19 cellular contexts compared by ENCODE assay signal in the genomic region with DNA sequence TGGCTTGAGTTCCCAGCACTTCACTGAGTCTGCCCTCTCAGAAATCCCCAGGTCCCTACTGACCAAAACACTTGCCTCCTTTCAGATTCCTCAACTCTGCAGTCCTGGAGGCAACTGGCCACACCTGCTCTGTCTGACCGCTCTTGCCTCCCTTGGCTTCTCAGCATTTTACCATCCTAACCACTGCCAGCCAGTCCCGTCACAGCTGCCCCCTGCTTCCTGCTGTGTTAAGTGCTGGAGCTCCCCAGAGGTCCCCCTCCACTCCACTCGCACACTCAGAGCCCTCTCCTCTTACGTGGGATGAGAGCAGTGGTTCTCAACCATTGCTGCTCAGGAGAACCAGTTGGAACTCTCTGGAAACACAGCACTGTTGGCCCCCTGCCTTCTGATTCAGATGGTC.
"Had no signal": no experiment of that assay in that cellular context is flagged by ENCODE, and none has a peak within 500 bp of the region (broad histone marks: within the 10 kb centered on the region; RNA-seq: fewer than 3 reads in every experiment).

No MANE protein-coding gene starts in this region.

- ATAC-seq: activated naive CD4-positive, alpha-beta T cell treated with anti-CD3 and anti-CD28 coated beads, Interleukin-2, amount 50 U/mL, for 72 hours; left ventricle myocardium superior; mucosa of descending colon; naive thymus-derived CD4-positive, alpha-beta T cell had no signal

- H3K9ac ChIP-seq: parathyroid adenoma had no signal

- H3K79me2 ChIP-seq: parathyroid adenoma had no signal

- H3K4me1 ChIP-seq: esophagus squamous epithelium, parathyroid adenoma, thyroid gland had no signal

- DNase-seq: activated CD4-positive, alpha-beta T cell treated with anti-CD3 and anti-CD28 coated beads, Interleukin-2, amount 10 ng/mL, durations not matched to agents 24 days and 14 days; activated CD8-positive, alpha-beta memory T cell treated with anti-CD3 and anti-CD28 coated beads for 24 hours; activated CD8-positive, alpha-beta memory T cell treated with anti-CD3 and anti-CD28 coated beads, Interleukin-2, amount 50 U/mL, for 48 hours; activated gamma-delta T cell; amygdala; effector CD8-positive, alpha-beta T cell; esophagus squamous epithelium; immature natural killer cell; left ventricle myocardium superior; mesenchymal stem cell; mucosa of descending colon; naive thymus-derived CD4-positive, alpha-beta T cell; stimulated activated naive CD4-positive, alpha-beta T cell; thyroid gland had no signal

- H3K27me3 Mint-ChIP-seq: activated CD4-positive, alpha-beta T cell treated with anti-CD3 and anti-CD28 coated beads, Interleukin-2, amount 10 ng/mL, durations not matched to agents 24 days and 14 days; dendritic cell treated with granulocyte-macrophage colony-stimulating factor and Interleukin-4, amounts not matched to agents 40 ng/mL and 50 ng/mL, for 4 days; naive thymus-derived CD4-positive, alpha-beta T cell had no signal

- H3K9me3 ChIP-seq: esophagus squamous epithelium, mucosa of descending colon, thyroid gland had no signal

- H3K4me3 ChIP-seq: cardiac muscle cell, esophagus squamous epithelium, mucosa of descending colon, thyroid gland had no signal

- H3K27ac ChIP-seq: cardiac muscle cell, esophagus squamous epithelium, parathyroid adenoma, thyroid gland had no signal

- H3K27ac Mint-ChIP-seq: activated CD4-positive, alpha-beta T cell treated with anti-CD3 and anti-CD28 coated beads, Interleukin-2, amount 10 ng/mL, durations not matched to agents 24 days and 14 days; dendritic cell treated with granulocyte-macrophage colony-stimulating factor and Interleukin-4, amounts not matched to agents 40 ng/mL and 50 ng/mL, for 4 days; immature natural killer cell; T-helper 1 cell treated with Interleukin-12 subunit alpha and Interleukin-12 subunit beta and Interleukin-4 antibody, amounts not matched to agents 30 μg/mL and 1 μg/mL, for 36 hours had no signal

- H3K27me3 ChIP-seq: cardiac muscle cell, esophagus squamous epithelium, thyroid gland had no signal

- H3K4me1 Mint-ChIP-seq: immature natural killer cell had no signal

- H3K36me3 ChIP-seq: thyroid gland had no signal

- H2AFZ ChIP-seq: parathyroid adenoma had no signal

- H3K4me3 Mint-ChIP-seq: activated CD4-positive, alpha-beta T cell treated with anti-CD3 and anti-CD28 coated beads, Interleukin-2, amount 10 ng/mL, durations not matched to agents 24 days and 14 days; dendritic cell treated with granulocyte-macrophage colony-stimulating factor and Interleukin-4, amounts not matched to agents 40 ng/mL and 50 ng/mL, for 4 days; immature natural killer cell; naive thymus-derived CD4-positive, alpha-beta T cell; T-helper 1 cell treated with Interleukin-12 subunit alpha and Interleukin-12 subunit beta and Interleukin-4 antibody, amounts not matched to agents 30 μg/mL and 1 μg/mL, for 36 hours had no signal

- H3K9me3 Mint-ChIP-seq: activated CD4-positive, alpha-beta T cell treated with anti-CD3 and anti-CD28 coated beads, Interleukin-2, amount 10 ng/mL, durations not matched to agents 24 days and 14 days; activated naive CD4-positive, alpha-beta T cell treated with anti-CD3 and anti-CD28 coated beads, Interleukin-2, amount 50 U/mL, for 72 hours; dendritic cell treated with granulocyte-macrophage colony-stimulating factor and Interleukin-4, amounts not matched to agents 40 ng/mL and 50 ng/mL, for 4 days; immature natural killer cell; naive thymus-derived CD4-positive, alpha-beta T cell; T-helper 1 cell treated with Interleukin-12 subunit alpha and Interleukin-12 subunit beta and Interleukin-4 antibody, amounts not matched to agents 30 μg/mL and 1 μg/mL, for 36 hours had no signal
